15 cellular contexts compared by ENCODE assay signal in the genomic region with DNA sequence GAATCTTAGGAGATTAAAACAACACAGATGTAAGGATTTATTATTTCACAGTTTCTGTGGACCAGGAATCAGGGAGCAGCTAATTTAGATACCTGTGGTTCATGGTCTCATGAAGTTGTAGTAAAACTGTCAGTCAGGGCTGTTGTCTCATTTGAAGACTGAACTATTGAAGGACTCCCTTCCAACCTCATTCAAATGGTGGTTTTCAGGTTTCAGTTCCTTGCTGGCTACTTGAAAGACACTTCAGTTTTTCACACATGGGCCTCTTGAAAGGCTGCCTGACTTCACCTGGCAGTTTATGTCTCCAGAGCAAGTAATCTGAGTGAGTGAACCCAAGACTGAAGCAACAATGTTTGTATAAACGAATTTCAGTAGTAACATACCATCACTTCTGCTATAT.
DNase-seq lines count a peak whose midpoint lies in the region; ATAC-seq and TF ChIP-seq lines count a peak whose summit lies in the region.
"Had no signal": no experiment of that assay in that cellular context is flagged by ENCODE, and none has a peak within 500 bp of the region (broad histone marks: within the 10 kb centered on the region; RNA-seq: fewer than 3 reads in every experiment).

No MANE protein-coding gene starts in this region.

- H3K36me3 ChIP-seq in transverse colon = no peaks in the 10 kb centered on the region
- no peaks in the 10 kb centered on the region for H3K36me3 ChIP-seq in effector memory CD4-positive, alpha-beta T cell (ENCODE audit: control insufficient read depth, insufficient read depth, low read length)
- H3K36me3 ChIP-seq: esophagus squamous epithelium had no signal

- ATAC-seq in HG02610 (IDR thresholded peaks at IDR 0.05; ENCODE audit: unreplicated experiment) (peak; percentile 99), HG03439 (IDR thresholded peaks at IDR 0.05; ENCODE audit: unreplicated experiment) (peak; percentile 81)
- ATAC-seq: activated T-cell treated with anti-CD3 and anti-CD28 coated beads, Interleukin-2, amount 50 U/mL, for 72 hours; sciatic nerve had no signal

- H3K27me3 ChIP-seq in transverse colon = no peaks in the 10 kb centered on the region
- no peaks in the 10 kb centered on the region for H3K27me3 ChIP-seq in effector memory CD4-positive, alpha-beta T cell (replicated peaks; ENCODE audit: control insufficient read depth, insufficient read depth, low read length, poor library complexity, severe bottlenecking)
- H3K27me3 ChIP-seq: esophagus squamous epithelium had no signal

- no peak for TF ChIP-seq CTCF in transverse colon (IDR thresholded peaks at IDR 0.05)

- in situ Hi-C loops in transverse colon (cut with MboI; ENCODE audit: low pct_ligation_motif_present in 1 of 4, low pct_unique_long_range_greater_than_20kb in 1 of 4, low sequenced_read_pairs in 3 of 4) = no loop called here

- no peaks in the 10 kb centered on the region for H3K9me3 ChIP-seq in transverse colon
- no peaks in the 10 kb centered on the region for H3K9me3 ChIP-seq in effector memory CD4-positive, alpha-beta T cell (ENCODE audit: control insufficient read depth, low read length)
- H3K9me3 ChIP-seq: esophagus squamous epithelium had no signal

- H3K36me3 Mint-ChIP-seq in activated T-helper 1 cell treated with anti-CD3 and anti-CD28 coated beads, Interleukin-12 subunit alpha, Interleukin-12 subunit beta, Interleukin-2, Interleukin-4 antibody, amounts not matched to agents 30 ng/mL and 10 ng/mL and 1 ng/mL, durations not matched to agents 14 hours and 24 hours and 36 hours (ENCODE audit: low read depth) = no peaks in the 10 kb centered on the region

- peak; percentile 73 for DNase-seq in DMS79 (lab: John Stamatoyannopoulos, UW)
- peak; percentile 0 for DNase-seq in GM19238 (ENCODE audit: insufficient read length, low spot score)
- DNase-seq in activated effector memory CD4-positive, alpha-beta T cell treated with anti-CD3 and anti-CD28 coated beads, Interleukin-2, amount 50 U/mL, for 16 hours = no peak
- no peak for DNase-seq in activated T-helper 1 cell treated with anti-CD3 and anti-CD28 coated beads, Interleukin-12 subunit alpha, Interleukin-12 subunit beta, Interleukin-2, Interleukin-4 antibody, amounts not matched to agents 30 ng/mL and 10 ng/mL and 1 ng/mL, durations not matched to agents 14 hours and 24 hours and 36 hours (ENCODE audit: low spot score)
- DNase-seq in transverse colon = no peak
- no peak for DNase-seq in effector memory CD4-positive, alpha-beta T cell
- DNase-seq: ACHN; activated T-cell treated with anti-CD3 and anti-CD28 coated beads, Interleukin-2, amount 50 U/mL, for 72 hours; esophagus squamous epithelium; H9; NCI-H345; SIG-M5 had no signal

- intact Hi-C loops in activated T-helper 1 cell treated with anti-CD3 and anti-CD28 coated beads, Interleukin-12 subunit alpha, Interleukin-12 subunit beta, Interleukin-2, Interleukin-4 antibody, amounts not matched to agents 30 ng/mL and 10 ng/mL and 1 ng/mL, durations not matched to agents 14 hours and 24 hours and 36 hours (cut with micrococcal nuclease) = no loop called here
- intact Hi-C loops in transverse colon (cut with DNase I; ENCODE audit: low total_unique reads) = no loop called here

- no peak overlapping the region for H3K27ac Mint-ChIP-seq in activated T-helper 1 cell treated with anti-CD3 and anti-CD28 coated beads, Interleukin-12 subunit alpha, Interleukin-12 subunit beta, Interleukin-2, Interleukin-4 antibody, amounts not matched to agents 30 ng/mL and 10 ng/mL and 1 ng/mL, durations not matched to agents 14 hours and 24 hours and 36 hours
- H3K27ac Mint-ChIP-seq: activated T-cell treated with anti-CD3 and anti-CD28 coated beads, Interleukin-2, amount 50 U/mL, for 72 hours; H9 had no signal

- WGBS in transverse colon (ENCODE audit: low coverage in 1 of 2), 2 donors = 50 to 56% methylated on average over 1 of the region's 1 CpG

- no peak for TF ChIP-seq EP300 in transverse colon (IDR thresholded peaks at IDR 0.05; ENCODE audit: low read depth)

- H3K4me1 Mint-ChIP-seq in activated T-helper 1 cell treated with anti-CD3 and anti-CD28 coated beads, Interleukin-12 subunit alpha, Interleukin-12 subunit beta, Interleukin-2, Interleukin-4 antibody, amounts not matched to agents 30 ng/mL and 10 ng/mL and 1 ng/mL, durations not matched to agents 14 hours and 24 hours and 36 hours (ENCODE audit: low read depth) = no peaks in the 10 kb centered on the region
- H3K4me1 Mint-ChIP-seq: H9 had no signal

- no peak overlapping the region for H3K27ac ChIP-seq in transverse colon
- H3K27ac ChIP-seq in effector memory CD4-positive, alpha-beta T cell (ENCODE audit: insufficient read depth, low read length, poor library complexity, severe bottlenecking) = no peak overlapping the region
- H3K27ac ChIP-seq: esophagus squamous epithelium had no signal

- no peaks in the 10 kb centered on the region for H3K9me3 Mint-ChIP-seq in activated T-helper 1 cell treated with anti-CD3 and anti-CD28 coated beads, Interleukin-12 subunit alpha, Interleukin-12 subunit beta, Interleukin-2, Interleukin-4 antibody, amounts not matched to agents 30 ng/mL and 10 ng/mL and 1 ng/mL, durations not matched to agents 14 hours and 24 hours and 36 hours
- H3K9me3 Mint-ChIP-seq: H9 had no signal

- no peaks in the 10 kb centered on the region for H3K27me3 Mint-ChIP-seq in activated T-helper 1 cell treated with anti-CD3 and anti-CD28 coated beads, Interleukin-12 subunit alpha, Interleukin-12 subunit beta, Interleukin-2, Interleukin-4 antibody, amounts not matched to agents 30 ng/mL and 10 ng/mL and 1 ng/mL, durations not matched to agents 14 hours and 24 hours and 36 hours (ENCODE audit: insufficient read depth)

- TF ChIP-seq POLR2A in transverse colon (IDR thresholded peaks at IDR 0.05) = no peak

- H3K4me3 Mint-ChIP-seq in activated T-helper 1 cell treated with anti-CD3 and anti-CD28 coated beads, Interleukin-12 subunit alpha, Interleukin-12 subunit beta, Interleukin-2, Interleukin-4 antibody, amounts not matched to agents 30 ng/mL and 10 ng/mL and 1 ng/mL, durations not matched to agents 14 hours and 24 hours and 36 hours = no peak overlapping the region
- H3K4me3 Mint-ChIP-seq: activated T-cell treated with anti-CD3 and anti-CD28 coated beads, Interleukin-2, amount 50 U/mL, for 72 hours; H9 had no signal

- no peak overlapping the region for H3K4me3 ChIP-seq in transverse colon
- no peak overlapping the region for H3K4me3 ChIP-seq in effector memory CD4-positive, alpha-beta T cell (ENCODE audit: insufficient read depth, low read depth, low read length, poor library complexity, severe bottlenecking)
- H3K4me3 ChIP-seq: esophagus squamous epithelium had no signal

- no peaks in the 10 kb centered on the region for H3K4me1 ChIP-seq in transverse colon
- no peaks in the 10 kb centered on the region for H3K4me1 ChIP-seq in effector memory CD4-positive, alpha-beta T cell (ENCODE audit: control insufficient read depth, insufficient read depth, low read length, poor library complexity, severe bottlenecking)
- H3K4me1 ChIP-seq: esophagus squamous epithelium had no signal

Comparison
In these comparisons a context has a peak if more than half of its experiments do, and no peak if none do; other contexts are left out.
1. DNase-seq: peak in DMS79 (single experiment) and GM19238 (single experiment); none in activated effector memory CD4-positive, alpha-beta T cell treated with anti-CD3 and anti-CD28 coated beads, Interleukin-2, amount 50 U/mL, for 16 hours (single experiment), activated T-helper 1 cell treated with anti-CD3 and anti-CD28 coated beads, Interleukin-12 subunit alpha, Interleukin-12 subunit beta, Interleukin-2, Interleukin-4 antibody, amounts not matched to agents 30 ng/mL and 10 ng/mL and 1 ng/mL, durations not matched to agents 14 hours and 24 hours and 36 hours (single experiment), transverse colon (single experiment) and effector memory CD4-positive, alpha-beta T cell (0 of 3).